In genomic region chr3:181739628-181740027, GRCh38 we compare ENCODE assay signal across 19 cellular contexts. TPM values are rescaled to one million over a fixed set of nuclear protein-coding genes. Genes with fewer than 3 reads are reported as not detected.
A peak's percentile ranks its signal among the peaks of the same experiment; 100 is the strongest.
DNase-seq lines count a peak whose midpoint lies in the region; TF ChIP-seq lines count a peak whose summit lies in the region.
"Had no signal": no experiment of that assay in that cellular context is flagged by ENCODE, and none has a peak within 500 bp of the region (broad histone marks: within the 10 kb centered on the region; RNA-seq: fewer than 3 reads in every experiment).

No MANE protein-coding gene starts in this region.

- H3K36me3 ChIP-seq in PC-9 (ENCODE audit: low read depth) (no peaks in the 10 kb centered on the region), kidney epithelial cell (ENCODE audit: control insufficient read depth, insufficient read depth, low read length) (no peaks in the 10 kb centered on the region)
- H3K36me3 ChIP-seq: ascending aorta, neutrophil, suprapubic skin had no signal

- no peak overlapping the region for H3K27ac Mint-ChIP-seq in activated T-cell treated with anti-CD3 and anti-CD28 coated beads, Interleukin-2, amount 50 U/mL, for 24 hours
- H3K27ac Mint-ChIP-seq: activated CD4-positive, alpha-beta memory T cell treated with anti-CD3 and anti-CD28 coated beads for 36 hours; activated naive CD4-positive, alpha-beta T cell treated with anti-CD3 and anti-CD28 coated beads, Interleukin-2, amount 10 ng/mL, durations not matched to agents 7 days and 5 days; CD8-positive, alpha-beta T cell had no signal

- POLR2A ChIA-PET in PC-9 (lab: Charles Lee; ENCODE audit: unreplicated experiment), result interaction anchor here (0.5 to 0.6 kb wide), 2 partner anchors 113 to 422 kb away, joined by 3 read pairs; no protein-coding TSS in a partner anchor

- peak overlapping the region; percentile 10 for H3K27ac ChIP-seq in PC-9
- H3K27ac ChIP-seq: ascending aorta, neutrophil, suprapubic skin had no signal

- no peaks in the 10 kb centered on the region for H3K36me3 Mint-ChIP-seq in activated T-cell treated with anti-CD3 and anti-CD28 coated beads, Interleukin-2, amount 50 U/mL, for 24 hours (ENCODE audit: low read depth)
- H3K36me3 Mint-ChIP-seq: activated CD4-positive, alpha-beta memory T cell treated with anti-CD3 and anti-CD28 coated beads for 36 hours; activated naive CD4-positive, alpha-beta T cell treated with anti-CD3 and anti-CD28 coated beads, Interleukin-2, amount 10 ng/mL, durations not matched to agents 7 days and 5 days; CD8-positive, alpha-beta T cell had no signal

- no peaks in the 10 kb centered on the region for H3F3A ChIP-seq in PC-9 (ENCODE audit: insufficient read depth, low read depth)

- H3K4me3 ChIP-seq in PC-9 (no peak overlapping the region), kidney epithelial cell (ENCODE audit: low read depth, low read length) (no peak overlapping the region)
- H3K4me3 ChIP-seq: ascending aorta, suprapubic skin had no signal

- H3K4me2 ChIP-seq in PC-9, result peak overlapping the region; percentile 31

- intact Hi-C loops in PC-9 (cut with micrococcal nuclease; ENCODE audit: unreplicated experiment), result loop anchor here (1.0 kb wide), 2 partner anchors 160 to 426 kb away; no protein-coding TSS in a partner anchor

- H3K4me3 Mint-ChIP-seq in activated T-cell treated with anti-CD3 and anti-CD28 coated beads, Interleukin-2, amount 50 U/mL, for 24 hours, result no peak overlapping the region
- H3K4me3 Mint-ChIP-seq: activated CD4-positive, alpha-beta memory T cell treated with anti-CD3 and anti-CD28 coated beads for 36 hours; activated naive CD4-positive, alpha-beta T cell treated with anti-CD3 and anti-CD28 coated beads, Interleukin-2, amount 10 ng/mL, durations not matched to agents 7 days and 5 days; CD8-positive, alpha-beta T cell had no signal

- H4K20me1 ChIP-seq in PC-9 (ENCODE audit: insufficient read depth), result no peaks in the 10 kb centered on the region

- H3K27me3 ChIP-seq in PC-9 (ENCODE audit: insufficient read depth, low read depth), result no peaks in the 10 kb centered on the region
- no peaks in the 10 kb centered on the region for H3K27me3 ChIP-seq in kidney epithelial cell (ENCODE audit: control insufficient read depth, insufficient read depth, low read length)
- H3K27me3 ChIP-seq: ascending aorta had no signal

- DNase-seq in DMS79 (lab: John Stamatoyannopoulos, UW) (peak; percentile 31), M059J (ENCODE audit: low read depth) (peak; percentile 53), PC-9 (peak; percentile 48 to 77), kidney epithelial cell (ENCODE audit: low read depth) (peak; percentile 9), NCI-H2171 treated with DMSO at 0.1 percent for 48 hours (lab: John Stamatoyannopoulos, UW) (no peak)
- DNase-seq in activated T-cell treated with anti-CD3 and anti-CD28 coated beads, Interleukin-2, amount 50 U/mL, for 24 hours, result no peak
- no peak for DNase-seq in stimulated activated CD4-positive, alpha-beta T cell treated with anti-CD3 and anti-CD28 coated beads, Interleukin-15, amount 100 ng/mL, for 24 hours
- DNase-seq: activated CD4-positive, alpha-beta memory T cell treated with anti-CD3 and anti-CD28 coated beads for 36 hours; activated naive CD4-positive, alpha-beta T cell treated with anti-CD3 and anti-CD28 coated beads, Interleukin-2, amount 10 ng/mL, durations not matched to agents 7 days and 5 days; CD8-positive, alpha-beta T cell; KG1; NCI-H345; SHP77 had no signal

- no peaks in the 10 kb centered on the region; the same call in 1 of the 2 replicates for H3K9me3 ChIP-seq in PC-9 (ENCODE audit: insufficient read depth, low read depth)
- H3K9me3 ChIP-seq: ascending aorta, neutrophil, suprapubic skin had no signal

- H3K79me2 ChIP-seq in PC-9 (ENCODE audit: low read depth), result no peaks in the 10 kb centered on the region

- CTCF ChIA-PET in PC-9 (lab: Charles Lee), result interaction anchor here (0.5 kb wide), 1 partner anchor 801 kb away, joined by 3 read pairs; no protein-coding TSS in a partner anchor

- peaks cover 4% of the 10 kb centered on the region; the same call in 1 of the 2 replicates for H3K9me2 ChIP-seq in PC-9 (ENCODE audit: insufficient read depth)

- no TSS peak for BruUV-seq in PC-9 (replicated peaks; lab: Mats Ljungman, UMichigan)

- no peaks in the 10 kb centered on the region for H3K4me1 Mint-ChIP-seq in activated T-cell treated with anti-CD3 and anti-CD28 coated beads, Interleukin-2, amount 50 U/mL, for 24 hours (ENCODE audit: low read depth)
- H3K4me1 Mint-ChIP-seq: activated naive CD4-positive, alpha-beta T cell treated with anti-CD3 and anti-CD28 coated beads, Interleukin-2, amount 10 ng/mL, durations not matched to agents 7 days and 5 days had no signal

- peaks cover 1% of the 10 kb centered on the region for H3K27me3 Mint-ChIP-seq in activated T-cell treated with anti-CD3 and anti-CD28 coated beads, Interleukin-2, amount 50 U/mL, for 24 hours
- H3K27me3 Mint-ChIP-seq: activated naive CD4-positive, alpha-beta T cell treated with anti-CD3 and anti-CD28 coated beads, Interleukin-2, amount 10 ng/mL, durations not matched to agents 7 days and 5 days had no signal

- no peaks in the 10 kb centered on the region for H3K9me3 Mint-ChIP-seq in activated T-cell treated with anti-CD3 and anti-CD28 coated beads, Interleukin-2, amount 50 U/mL, for 24 hours
- H3K9me3 Mint-ChIP-seq: activated CD4-positive, alpha-beta memory T cell treated with anti-CD3 and anti-CD28 coated beads for 36 hours; activated naive CD4-positive, alpha-beta T cell treated with anti-CD3 and anti-CD28 coated beads, Interleukin-2, amount 10 ng/mL, durations not matched to agents 7 days and 5 days; CD8-positive, alpha-beta T cell had no signal

- H2AFZ ChIP-seq in PC-9, result peak overlapping the region; percentile 10; the same call in 1 of the 2 replicates

- TF ChIP-seq CTCF in PC-9 (conservative IDR thresholded peaks at IDR 0.05) (no peak), kidney epithelial cell (IDR thresholded peaks at IDR 0.05; ENCODE audit: insufficient read depth, low read length, poor library complexity, severe bottlenecking) (no peak)

- H3K4me1 ChIP-seq in PC-9 (replicated peaks; ENCODE audit: insufficient read depth), result peaks cover 14% of the 10 kb centered on the region
- H3K4me1 ChIP-seq: ascending aorta, suprapubic skin had no signal

RNA-seq across cellular contexts. Expression of gene SOX2, which starts 27.9 kb away (rescaled TPM):
- 1.6 and 2.0 TPM in 2 replicates for total RNA-seq in M059J (2014; rRNA removed; shearing (Covaris generic))
- not detected in 2 replicates for total RNA-seq in PC-9 (2021)
- not detected in 2 replicates for total RNA-seq in kidney epithelial cell
- total RNA-seq: activated CD4-positive, alpha-beta memory T cell treated with anti-CD3 and anti-CD28 coated beads for 36 hours; CD8-positive, alpha-beta T cell; fibroblast of lung; liver; T-helper 1 cell treated with Interleukin-12 subunit alpha and Interleukin-12 subunit beta and Interleukin-4 antibody, amounts not matched to agents 30 ng/mL and 1 ng/mL, for 36 hours had no signal

Comparison
In these comparisons a context has a peak if more than half of its experiments do, and no peak if none do; other contexts are left out.
1. DNase-seq: peak in DMS79 (single experiment), M059J (single experiment), PC-9 (2 of 2) and kidney epithelial cell (single experiment); none in NCI-H2171 treated with DMSO at 0.1 percent for 48 hours (single experiment), activated T-cell treated with anti-CD3 and anti-CD28 coated beads, Interleukin-2, amount 50 U/mL, for 24 hours (single experiment) and stimulated activated CD4-positive, alpha-beta T cell treated with anti-CD3 and anti-CD28 coated beads, Interleukin-15, amount 100 ng/mL, for 24 hours (single experiment).